Comparison of ENCODE assay signal across 12 cellular contexts in the genomic region with DNA sequence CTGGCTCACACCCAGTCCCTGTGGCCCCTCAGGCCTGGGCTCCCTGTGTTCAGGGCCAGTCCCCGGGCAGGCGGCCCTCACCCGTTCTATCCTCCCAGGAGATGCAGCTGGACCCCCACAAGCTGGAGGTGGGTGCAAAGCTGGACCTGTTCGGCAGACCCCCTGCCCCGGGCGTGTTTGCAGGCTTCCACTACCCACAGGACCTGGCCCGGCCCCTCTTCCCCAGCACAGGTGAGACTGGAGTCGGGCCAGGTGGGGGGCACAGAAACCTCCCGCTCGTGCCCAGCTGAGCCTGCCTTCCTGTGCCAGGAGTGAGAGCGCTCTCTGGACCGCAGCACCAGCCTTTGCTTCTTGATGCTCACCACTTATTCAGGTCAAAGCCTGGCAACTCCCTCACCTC. TPM values are rescaled to one million over a fixed set of nuclear protein-coding genes. Genes with fewer than 3 reads are reported as not detected.
"Had no signal": no experiment of that assay in that cellular context is flagged by ENCODE, and none has a peak within 500 bp of the region (broad histone marks: within the 10 kb centered on the region; RNA-seq: fewer than 3 reads in every experiment).

No MANE protein-coding gene starts in this region.

- H3K4me2 ChIP-seq: GM23338 had no signal

- H3K9ac ChIP-seq: GM23248 had no signal

- ATAC-seq: GM23338, HCT116 had no signal

- H2AFZ ChIP-seq: GM23248, GM23338 had no signal

- H3K9me3 ChIP-seq: HAP-1 had no signal

- H3K4me3 ChIP-seq: GM23248, GM23338, HAP-1 had no signal

- FAIRE-seq: H1, H54 had no signal

- H3K4me1 ChIP-seq: HAP-1 had no signal

- DNase-seq: GM23248, GOT3, H7, H9, HCEC 1CT, HFFc6 had no signal

- H3K27ac ChIP-seq: GM23248 had no signal

RNA-seq across cellular contexts. Expression of gene LRCOL1, which starts 33.7 kb away (rescaled TPM):
- total RNA-seq: GM23248, H1, H4, H7, H9 had no signal
- polyA plus RNA-seq: GM23248, GM23338, H1 had no signal

RNA-seq across cellular contexts. Expression of gene P2RX2, which starts 41.9 kb away (rescaled TPM):
- total RNA-seq: GM23248, H4, HFFc6 had no signal
- polyA plus RNA-seq: GM23248 had no signal
